ENCODE assay signal across 1 cellular context in genomic region chr22:37609240-37610152, GRCh38.
TF ChIP-seq lines count a peak whose summit lies in the region.

No MANE protein-coding gene starts in this region.

TF ChIP-seq in GM12878, 131 proteins besides CTCF, POLR2A, EP300 and RAD21 (continued from another document):
- TF ChIP-seq CUX1 (IDR thresholded peaks at IDR 0.05; ENCODE audit: insufficient replicate concordance, low read depth, low read length) (no peak), SMAD1 (IDR thresholded peaks at IDR 0.05; ENCODE audit: low read depth, partially characterized antibody) (no peak), ZSCAN29 (IDR thresholded peaks at IDR 0.05) (no peak), HDGF (IDR thresholded peaks at IDR 0.05) (no peak), HDAC2 (IDR thresholded peaks at IDR 0.05) (no peak), TCF3 (IDR thresholded peaks at IDR 0.05; ENCODE audit: borderline replicate concordance, insufficient read depth, low read depth, low read length) (no peak), ZBED1 (IDR thresholded peaks at IDR 0.05; ENCODE audit: borderline replicate concordance) (no peak), MXI1 (IDR thresholded peaks at IDR 0.05; ENCODE audit: low read depth, low read length) (no peak), ZNF274 (IDR thresholded peaks at IDR 0.05; ENCODE audit: insufficient read depth, insufficient read length) (no peak), SREBF1 (IDR thresholded peaks at IDR 0.05; ENCODE audit: low read length) (no peak), JUND (IDR thresholded peaks at IDR 0.05; ENCODE audit: low read depth, low read length) (no peak), HCFC1 (IDR thresholded peaks at IDR 0.05; ENCODE audit: low read length) (no peak), RUNX3 (IDR thresholded peaks at IDR 0.05; ENCODE audit: low read length) (no peak), POLR2AphosphoS2 (IDR thresholded peaks at IDR 0.05; ENCODE audit: low read depth, low read length) (no peak), SIN3A (IDR thresholded peaks at IDR 0.05; ENCODE audit: low read depth, low read length) (no peak), NFYA (IDR thresholded peaks at IDR 0.05; ENCODE audit: borderline replicate concordance, low read depth, low read length) (no peak), YBX1 (IDR thresholded peaks at IDR 0.05) (no peak), TCF7 (IDR thresholded peaks at IDR 0.05; ENCODE audit: borderline replicate concordance) (no peak), ESRRA (IDR thresholded peaks at IDR 0.05; ENCODE audit: low read length) (no peak), YY1 (IDR thresholded peaks at IDR 0.05; ENCODE audit: low read depth, low read length) (no peak), GABPA (IDR thresholded peaks at IDR 0.05; ENCODE audit: low read depth) (no peak), IKZF2 (IDR thresholded peaks at IDR 0.05) (no peak), FOXK2 (IDR thresholded peaks at IDR 0.05) (no peak), DPF2 (IDR thresholded peaks at IDR 0.05) (0 out of 2 replicates have a peak, but pooled peaks have one; percentile 26), ZBTB11 (CRISPR knock-in tag; IDR thresholded peaks at IDR 0.05) (no peak), PRDM15 (CRISPR knock-in tag; IDR thresholded peaks at IDR 0.05) (no peak), ZNF217 (IDR thresholded peaks at IDR 0.05) (no peak), GATAD2B (conservative IDR thresholded peaks at IDR 0.05; ENCODE audit: low read depth) (peak; percentile 14; the same call in 1 of the 2 replicates), JUNB (IDR thresholded peaks at IDR 0.05) (no peak), REST (IDR thresholded peaks at IDR 0.05; ENCODE audit: low read depth, low read length) (no peak), E4F1 (IDR thresholded peaks at IDR 0.05; ENCODE audit: borderline replicate concordance, partially characterized antibody) (no peak), NR2F1 (conservative IDR thresholded peaks at IDR 0.05) (peak; percentile 66), STAT1 (conservative IDR thresholded peaks at IDR 0.05) (no peak), SP1 (IDR thresholded peaks at IDR 0.05; ENCODE audit: low read depth, low read length) (peak; percentile 21), FOXM1 (IDR thresholded peaks at IDR 0.05; ENCODE audit: low read depth, low read length) (0 out of 2 replicates have a peak, but pooled peaks have one; percentile 24), RELB (IDR thresholded peaks at IDR 0.05; ENCODE audit: low read depth) (no peak), SRF (IDR thresholded peaks at IDR 0.05; ENCODE audit: low read depth in 2 of 2, low read length in 2 of 2) (no peak), RFX5 (IDR thresholded peaks at IDR 0.05; ENCODE audit: low read depth, low read length) (no peak), LARP7 (IDR thresholded peaks at IDR 0.05) (0 out of 2 replicates have a peak, but pooled peaks have one; percentile 16), POU2F2 (IDR thresholded peaks at IDR 0.05; ENCODE audit: borderline replicate concordance, low read depth, low read length) (no peak; the same call in 2 of the 3 replicates), ETV6 (conservative IDR thresholded peaks at IDR 0.05 in 1 of 2, IDR thresholded peaks at IDR 0.05 in 1 of 2; ENCODE audit: borderline replicate concordance in 1 of 2, low read depth in 1 of 2) (no peak)
